Comparison of ENCODE assay signal across 1 cellular context in the genomic region with DNA sequence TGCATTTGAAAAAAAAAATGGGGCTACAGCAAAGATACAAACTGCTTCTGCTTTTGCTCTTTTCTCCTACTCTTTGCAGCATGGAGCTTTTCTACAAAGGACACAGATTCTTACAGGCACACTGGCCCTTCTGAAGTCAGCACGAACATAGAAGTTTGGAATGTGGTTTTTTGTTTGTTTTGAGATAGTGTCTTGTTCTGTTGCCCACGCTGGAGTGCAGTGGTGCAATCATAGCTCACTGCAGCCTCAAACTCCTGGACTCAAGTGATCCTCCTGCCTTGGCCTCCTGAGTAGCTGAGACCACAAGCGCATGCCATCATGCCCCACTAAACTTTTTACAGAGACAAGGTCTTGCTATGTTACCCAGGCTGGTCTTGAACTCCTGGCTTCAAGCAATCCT.
A peak's percentile ranks its signal among the peaks of the same experiment; 100 is the strongest.
TF ChIP-seq lines count a peak whose summit lies in the region.

No MANE protein-coding gene starts in this region.

TF ChIP-seq in HepG2, 621 proteins besides CTCF, POLR2A, EP300 and RAD21:
- peak; percentile 92 for TF ChIP-seq ZMYM3 (CRISPR knock-in tag; IDR thresholded peaks at IDR 0.05)
- TF ChIP-seq ZNF3 (CRISPR knock-in tag; IDR thresholded peaks at IDR 0.05), result peak; percentile 92
- TF ChIP-seq KDM1A (CRISPR knock-in tag; IDR thresholded peaks at IDR 0.05), result peak; percentile 54; the same call in 1 of the 2 replicates
- 0 out of 2 replicates have a peak, but pooled peaks have one; percentile 28 for TF ChIP-seq ZNF292 (CRISPR knock-in tag; IDR thresholded peaks at IDR 0.05; ENCODE audit: borderline replicate concordance, low read depth)
- peak; percentile 70 for TF ChIP-seq ZNF121 (CRISPR knock-in tag; IDR thresholded peaks at IDR 0.05)
- 0 out of 2 replicates have a peak, but pooled peaks have one; percentile 22 for TF ChIP-seq POGZ (CRISPR knock-in tag; IDR thresholded peaks at IDR 0.05)
- peak; percentile 49; the same call in 1 of the 2 replicates for TF ChIP-seq ZMYM2 (CRISPR knock-in tag; IDR thresholded peaks at IDR 0.05)
- TF ChIP-seq, protein P1, sequence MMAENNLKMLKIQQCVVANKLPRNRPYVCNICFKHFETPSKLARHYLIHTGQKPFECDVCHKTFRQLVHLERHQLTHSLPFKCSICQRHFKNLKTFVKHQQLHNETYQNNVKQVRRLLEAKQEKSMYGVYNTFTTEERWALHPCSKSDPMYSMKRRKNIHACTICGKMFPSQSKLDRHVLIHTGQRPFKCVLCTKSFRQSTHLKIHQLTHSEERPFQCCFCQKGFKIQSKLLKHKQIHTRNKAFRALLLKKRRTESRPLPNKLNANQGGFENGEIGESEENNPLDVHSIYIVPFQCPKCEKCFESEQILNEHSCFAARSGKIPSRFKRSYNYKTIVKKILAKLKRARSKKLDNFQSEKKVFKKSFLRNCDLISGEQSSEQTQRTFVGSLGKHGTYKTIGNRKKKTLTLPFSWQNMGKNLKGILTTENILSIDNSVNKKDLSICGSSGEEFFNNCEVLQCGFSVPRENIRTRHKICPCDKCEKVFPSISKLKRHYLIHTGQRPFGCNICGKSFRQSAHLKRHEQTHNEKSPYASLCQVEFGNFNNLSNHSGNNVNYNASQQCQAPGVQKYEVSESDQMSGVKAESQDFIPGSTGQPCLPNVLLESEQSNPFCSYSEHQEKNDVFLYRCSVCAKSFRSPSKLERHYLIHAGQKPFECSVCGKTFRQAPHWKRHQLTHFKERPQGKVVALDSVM (CRISPR knock-in tag; IDR thresholded peaks at IDR 0.05), result peak; percentile 100
- 0 out of 2 replicates have a peak, but pooled peaks have one; percentile 23 for TF ChIP-seq CEBPG (CRISPR knock-in tag; IDR thresholded peaks at IDR 0.05)
